ENCODE assay signal across 8 cellular contexts in the genomic region with DNA sequence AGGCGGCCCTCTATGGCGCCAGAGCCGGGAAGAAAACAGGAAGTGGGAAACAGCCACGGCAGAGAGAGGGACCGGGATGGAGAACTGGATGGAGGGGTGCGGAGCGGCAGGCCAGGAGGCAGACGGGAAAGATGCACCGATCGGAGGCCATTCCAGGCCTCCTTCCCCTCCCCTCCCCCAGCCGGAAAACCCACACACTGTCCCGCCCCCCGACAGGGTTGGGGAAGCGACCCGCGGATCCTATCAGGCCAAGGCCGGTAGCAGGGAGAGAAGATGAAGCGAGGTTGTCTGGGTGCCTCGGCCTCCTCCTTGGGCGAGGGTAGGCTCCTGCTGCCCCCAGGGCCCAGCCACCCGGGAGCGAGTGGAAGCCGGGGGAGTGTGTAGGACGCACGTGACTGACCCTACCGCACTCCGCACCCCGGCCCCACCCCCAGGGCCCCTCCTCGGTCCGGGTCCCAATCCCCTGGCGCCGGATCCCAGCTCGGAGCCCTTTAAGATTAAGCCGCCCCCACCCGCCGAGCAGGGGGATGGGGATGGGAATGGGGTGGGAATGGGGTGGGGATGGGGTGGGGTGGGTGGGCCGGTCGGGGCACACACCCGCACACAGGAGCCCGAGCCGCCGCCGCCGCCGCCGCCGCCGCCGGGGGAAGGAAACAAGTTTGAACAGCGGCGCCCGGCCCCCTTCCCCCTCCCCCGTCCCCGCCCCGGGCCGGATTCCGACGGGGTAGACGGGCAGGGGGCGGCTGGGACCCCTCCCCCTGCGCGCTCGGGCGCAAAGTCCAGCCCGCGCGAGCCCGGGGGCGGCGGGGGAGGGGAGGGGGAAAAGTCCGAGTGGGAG.
DNase-seq lines count a peak whose midpoint lies in the region; ATAC-seq and TF ChIP-seq lines count a peak whose summit lies in the region.

No MANE protein-coding gene starts in this region.

- H3K4me1 ChIP-seq in DND-41 (ENCODE audit: insufficient read depth, low read length) (peaks cover 28% of the 10 kb centered on the region), tibial artery (peaks cover 0 to 58% (median 45%) of the 10 kb centered on the region in 4 donors)

- TF ChIP-seq CTCF in DND-41 (IDR thresholded peaks at IDR 0.05; ENCODE audit: borderline replicate concordance, extremely low read depth, low read length, poor library complexity, severe bottlenecking) (no peak), fibroblast of mammary gland (conservative IDR thresholded peaks at IDR 0.05; ENCODE audit: control insufficient read depth, insufficient read depth, low read depth, low read length) (no peak), nephron progenitor cell (IDR thresholded peaks at IDR 0.05) (no peak), tibial artery (IDR thresholded peaks at IDR 0.05) (no peak)

- H3K4me3 ChIP-seq in DND-41 (ENCODE audit: low read depth in 1 of 2, low read length in 2 of 2) (peak overlapping the region; percentile 90 to 98), fibroblast of mammary gland (ENCODE audit: control insufficient read depth, low read depth, low read length) (peak overlapping the region; percentile 89), tibial artery (peak overlapping the region; percentile 85 to 97)

- H3K9me3 Mint-ChIP-seq in nephron progenitor cell = no peaks in the 10 kb centered on the region

- H3K27me3 ChIP-seq in DND-41 (ENCODE audit: insufficient read depth, low read length, poor library complexity) = no peaks in the 10 kb centered on the region
- no peaks in the 10 kb centered on the region for H3K27me3 ChIP-seq in tibial artery

- H3K27ac Mint-ChIP-seq in nephron progenitor cell = peak overlapping the region; percentile 83

- H2AFZ ChIP-seq in DND-41 (ENCODE audit: low read depth, low read length) = peak overlapping the region; percentile 81

- peaks cover 31% of the 10 kb centered on the region for H4K20me1 ChIP-seq in DND-41 (ENCODE audit: insufficient read depth, low read length)

- DNase-seq in DND-41 (peak; percentile 79), OCI-M1 (lab: John Stamatoyannopoulos, UW) (peak; percentile 83), fibroblast of mammary gland (ENCODE audit: low read depth) (peak; percentile 38), nephron progenitor cell (peak; percentile 81), tibial artery (peak; percentile 65 to 86)
- DNase-seq in activated T-helper 1 cell treated with anti-CD3 and anti-CD28 coated beads, Interleukin-2, amount 50 U/mL, for 16 hours (ENCODE audit: low read depth in 1 of 2, low spot score in 1 of 2) = peak; percentile 37 to 49

- H3K9ac ChIP-seq in DND-41 (ENCODE audit: low read depth, low read length) = peak overlapping the region; percentile 98

- H3K27ac ChIP-seq in DND-41 (ENCODE audit: low read length) (peak overlapping the region; percentile 98), tibial artery (peak overlapping the region; percentile 99)

- H3K36me3 Mint-ChIP-seq in nephron progenitor cell (ENCODE audit: low read depth) = peaks cover 5% of the 10 kb centered on the region

- intact Hi-C loops in tibial artery (cut with DNase I; ENCODE audit: low total_unique reads) = loop anchor here (1.0 kb wide), 1 partner anchor 15 kb away; no protein-coding TSS in a partner anchor

- peaks cover 50% of the 10 kb centered on the region for H3K79me2 ChIP-seq in DND-41 (ENCODE audit: insufficient read depth, low read length)

- H3K4me2 ChIP-seq in DND-41 (ENCODE audit: insufficient read depth, low read length) = peak overlapping the region; percentile 90

- H3K27me3 Mint-ChIP-seq in nephron progenitor cell (ENCODE audit: low read depth, poor library complexity) = no peaks in the 10 kb centered on the region

- peak; percentile 56 for ATAC-seq in DND-41 (ENCODE audit: insufficient read depth, low read depth)
- ATAC-seq in HG02763 (IDR thresholded peaks at IDR 0.05; ENCODE audit: unreplicated experiment) = peak; percentile 10
- no peak for ATAC-seq in HG03521 (IDR thresholded peaks at IDR 0.05; ENCODE audit: unreplicated experiment)

- H3K36me3 ChIP-seq in DND-41 (ENCODE audit: insufficient read depth, low read length) (peaks cover 27% of the 10 kb centered on the region), tibial artery (peaks cover 0 to 20% (median 17%) of the 10 kb centered on the region in 3 donors)

- H3K9me3 ChIP-seq in DND-41 (ENCODE audit: insufficient read depth, low read length, severe bottlenecking) (no peaks in the 10 kb centered on the region), tibial artery (no peaks in the 10 kb centered on the region)

- peak overlapping the region; percentile 95 for H3K4me3 Mint-ChIP-seq in nephron progenitor cell

- H3K4me1 Mint-ChIP-seq in nephron progenitor cell = peaks cover 48% of the 10 kb centered on the region
